Comparison of ENCODE assay signal across 18 cellular contexts in genomic region chr3:171470714-171471227, GRCh38.
"Had no signal": no experiment of that assay in that cellular context is flagged by ENCODE, and none has a peak within 500 bp of the region (broad histone marks: within the 10 kb centered on the region; RNA-seq: fewer than 3 reads in every experiment).

No MANE protein-coding gene starts in this region.

- H3K27me3 Mint-ChIP-seq: activated naive CD4-positive, alpha-beta T cell treated with anti-CD3 and anti-CD28 coated beads, Interleukin-2, amount 10 ng/mL, durations not matched to agents 7 days and 5 days; activated naive CD8-positive, alpha-beta T cell treated with anti-CD3 and anti-CD28 coated beads, Interleukin-2, amount 50 U/mL, for 24 hours; T-cell had no signal

- ATAC-seq: activated CD4-positive, CD25-positive, alpha-beta regulatory T cell treated with anti-CD3 and anti-CD28 coated beads, Interleukin-2, amount 50 U/mL, for 24 hours; activated naive CD8-positive, alpha-beta T cell treated with anti-CD3 and anti-CD28 coated beads, Interleukin-2, amount 50 U/mL, for 24 hours; activated T-cell treated with anti-CD3 and anti-CD28 coated beads, Interleukin-2, amount 50 U/mL, for 4 hours; left colon; stimulated activated effector memory CD8-positive, alpha-beta T cell treated with anti-CD3 and anti-CD28 coated beads, Interleukin-12 subunit alpha, Interleukin-12 subunit beta, amount 100 ng/mL, for 72 hours; T-cell had no signal

- H3K4me1 Mint-ChIP-seq: activated naive CD4-positive, alpha-beta T cell treated with anti-CD3 and anti-CD28 coated beads, Interleukin-2, amount 10 ng/mL, durations not matched to agents 7 days and 5 days; activated naive CD8-positive, alpha-beta T cell treated with anti-CD3 and anti-CD28 coated beads, Interleukin-2, amount 50 U/mL, for 24 hours; stimulated activated effector memory CD8-positive, alpha-beta T cell treated with anti-CD3 and anti-CD28 coated beads, Interleukin-12 subunit alpha, Interleukin-12 subunit beta, amount 100 ng/mL, for 72 hours; T-cell had no signal

- H3K9me3 Mint-ChIP-seq: activated naive CD4-positive, alpha-beta T cell treated with anti-CD3 and anti-CD28 coated beads, Interleukin-2, amount 10 ng/mL, durations not matched to agents 7 days and 5 days; activated naive CD8-positive, alpha-beta T cell treated with anti-CD3 and anti-CD28 coated beads, Interleukin-2, amount 50 U/mL, for 24 hours; activated T-cell treated with anti-CD3 and anti-CD28 coated beads, Interleukin-2, amount 50 U/mL, for 4 hours; stimulated activated effector memory CD8-positive, alpha-beta T cell treated with anti-CD3 and anti-CD28 coated beads, Interleukin-12 subunit alpha, Interleukin-12 subunit beta, amount 100 ng/mL, for 72 hours; T-cell had no signal

- H3K27ac Mint-ChIP-seq: activated naive CD4-positive, alpha-beta T cell treated with anti-CD3 and anti-CD28 coated beads, Interleukin-2, amount 10 ng/mL, durations not matched to agents 7 days and 5 days; activated naive CD8-positive, alpha-beta T cell treated with anti-CD3 and anti-CD28 coated beads, Interleukin-2, amount 50 U/mL, for 24 hours; stimulated activated effector memory CD8-positive, alpha-beta T cell treated with anti-CD3 and anti-CD28 coated beads, Interleukin-12 subunit alpha, Interleukin-12 subunit beta, amount 100 ng/mL, for 72 hours; T-cell had no signal

- DNase-seq: activated CD4-positive, alpha-beta T cell treated with anti-CD3 and anti-CD28 coated beads, Interleukin-2, amount 50 U/mL, for 1 hour; activated CD8-positive, alpha-beta memory T cell treated with anti-CD3 and anti-CD28 coated beads, Interleukin-2, amount 50 U/mL, for 4 hours; activated effector memory CD4-positive, alpha-beta T cell treated with Interleukin-2 at 50 U/mL for 16 hours; activated naive CD4-positive, alpha-beta T cell treated with anti-CD3 and anti-CD28 coated beads, Interleukin-2, amount 10 ng/mL, durations not matched to agents 7 days and 5 days; activated naive CD8-positive, alpha-beta T cell treated with anti-CD3 and anti-CD28 coated beads, Interleukin-2, amount 50 U/mL, for 24 hours; activated T-cell treated with anti-CD3 and anti-CD28 coated beads, Interleukin-2, amount 50 U/mL, for 4 hours; effector CD4-positive, alpha-beta T cell; hippocampal formation; islet precursor cell; left colon; lower lobe of right lung; midbrain; stimulated activated CD4-positive, alpha-beta T cell treated with anti-CD3 and anti-CD28 coated beads, Interleukin-4, amount 100 ng/mL, for 24 hours; stomach; T-cell; trophoblast cell had no signal

- H3K4me3 Mint-ChIP-seq: activated naive CD4-positive, alpha-beta T cell treated with anti-CD3 and anti-CD28 coated beads, Interleukin-2, amount 10 ng/mL, durations not matched to agents 7 days and 5 days; activated naive CD8-positive, alpha-beta T cell treated with anti-CD3 and anti-CD28 coated beads, Interleukin-2, amount 50 U/mL, for 24 hours; activated T-cell treated with anti-CD3 and anti-CD28 coated beads, Interleukin-2, amount 50 U/mL, for 4 hours; stimulated activated effector memory CD8-positive, alpha-beta T cell treated with anti-CD3 and anti-CD28 coated beads, Interleukin-12 subunit alpha, Interleukin-12 subunit beta, amount 100 ng/mL, for 72 hours; T-cell had no signal

- H3K36me3 Mint-ChIP-seq: stimulated activated effector memory CD8-positive, alpha-beta T cell treated with anti-CD3 and anti-CD28 coated beads, Interleukin-12 subunit alpha, Interleukin-12 subunit beta, amount 100 ng/mL, for 72 hours; T-cell had no signal
